In the genomic region with DNA sequence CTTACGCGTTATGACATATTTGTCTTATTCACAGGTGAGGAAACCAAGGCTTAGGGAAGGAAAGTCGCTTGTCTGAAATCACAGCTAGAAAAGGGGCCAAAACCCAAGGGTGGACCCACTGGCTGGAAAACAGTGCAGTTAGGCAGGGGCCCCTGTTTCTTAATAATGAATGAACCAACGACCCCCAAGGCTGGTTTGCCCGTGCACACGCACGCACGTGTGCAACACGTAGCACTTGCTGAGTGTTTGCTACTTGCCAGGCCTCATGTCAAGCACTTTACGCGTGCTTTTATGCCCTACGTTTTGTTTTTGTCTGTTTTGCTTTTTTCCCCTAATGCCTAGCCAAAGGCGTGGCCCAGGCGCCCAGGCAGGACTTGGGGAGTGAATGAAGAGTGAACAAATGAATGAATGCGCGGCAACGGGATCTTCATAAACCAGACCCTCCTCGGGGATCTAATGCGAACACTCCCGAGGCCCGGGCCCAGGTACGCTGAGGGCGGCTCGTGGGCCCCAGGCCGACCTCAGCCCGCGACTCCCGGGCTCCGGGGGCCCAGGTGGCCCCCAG, we compare ENCODE assay signal across 8 cellular contexts. TPM values are rescaled to one million over a fixed set of nuclear protein-coding genes. Genes with fewer than 3 reads are reported as not detected.
A peak's percentile ranks its signal among the peaks of the same experiment; 100 is the strongest.
DNase-seq lines count a peak whose midpoint lies in the region; ATAC-seq and TF ChIP-seq lines count a peak whose summit lies in the region.

No MANE protein-coding gene starts in this region.

- H3K9me3 ChIP-seq in Caco-2, result no peaks in the 10 kb centered on the region
- no peaks in the 10 kb centered on the region for H3K9me3 ChIP-seq in iPS-18a (ENCODE audit: control insufficient read depth, low read depth, low read length)

- H3K27me3 ChIP-seq in Caco-2 (replicated peaks; ENCODE audit: control insufficient read depth, insufficient read depth, low read length) (no peaks in the 10 kb centered on the region), iPS-18a (ENCODE audit: control insufficient read depth, insufficient read depth, low read length) (no peaks in the 10 kb centered on the region)

- TSS peak; percentile 83 for BruUV-seq in Caco-2 (replicated peaks; lab: Mats Ljungman, UMichigan)

- H3K36me3 ChIP-seq in Caco-2 (ENCODE audit: control insufficient read depth, insufficient read depth, low read length) (no peaks in the 10 kb centered on the region), iPS-18a (ENCODE audit: control insufficient read depth, low read depth, low read length) (no peaks in the 10 kb centered on the region)

- DNase-seq in Caco-2 (peak in 1 of 2 experiments; percentile 50), DMS153 (lab: John Stamatoyannopoulos, UW) (no peak)
- DNase-seq in stimulated activated CD4-positive, alpha-beta T cell treated with anti-CD3 and anti-CD28 coated beads, Interleukin-4, amount 100 ng/mL, for 24 hours, result peak; percentile 15

- TF ChIP-seq CTCF in Caco-2 (IDR thresholded peaks at IDR 0.05; ENCODE audit: insufficient read depth in 1 of 2, low read depth in 1 of 2, low read length in 1 of 2, severe bottlenecking in 1 of 2, unreplicated experiment in 1 of 2), result no peak

- CTCF ChIA-PET in Caco-2 (lab: Charles Lee), result interaction anchor here (0.6 to 1.2 kb wide), 2 partner anchors 39 to 78 kb away, joined by 3 to 4 read pairs; no protein-coding TSS in a partner anchor

- H3K9ac ChIP-seq in iPS-18a (ENCODE audit: low read length), result peak overlapping the region; percentile 65

- POLR2A ChIA-PET in Caco-2 (lab: Charles Lee), result no interaction called here

- peak overlapping the region; percentile 55 for H3K27ac ChIP-seq in iPS-18a (ENCODE audit: low read length)

- no peaks in the 10 kb centered on the region for H3K9me3 Mint-ChIP-seq in Caco-2 (ENCODE audit: unreplicated experiment)
- no peaks in the 10 kb centered on the region for H3K9me3 Mint-ChIP-seq in activated T-helper 17 cell treated with anti-CD3 and anti-CD28 coated beads, Interleukin-2, amount 50 U/mL, for 72 hours

- H3K4me3 ChIP-seq in Caco-2 (ENCODE audit: low read depth, low read length) (peak overlapping the region; percentile 83), iPS-18a (ENCODE audit: low read length) (peak overlapping the region; percentile 62)

- H3K27me3 Mint-ChIP-seq in Caco-2 (ENCODE audit: insufficient read depth, unreplicated experiment), result no peaks in the 10 kb centered on the region
- H3K27me3 Mint-ChIP-seq in activated T-helper 17 cell treated with anti-CD3 and anti-CD28 coated beads, Interleukin-2, amount 50 U/mL, for 72 hours, result no peaks in the 10 kb centered on the region

- H3K36me3 Mint-ChIP-seq in Caco-2 (ENCODE audit: insufficient read depth, unreplicated experiment), result peaks cover 15% of the 10 kb centered on the region
- peaks cover 22% of the 10 kb centered on the region for H3K36me3 Mint-ChIP-seq in activated T-helper 17 cell treated with anti-CD3 and anti-CD28 coated beads, Interleukin-2, amount 50 U/mL, for 72 hours (ENCODE audit: low read depth)

- H3K4me1 Mint-ChIP-seq in Caco-2 (ENCODE audit: low read depth, unreplicated experiment), result peaks cover 17% of the 10 kb centered on the region
- H3K4me1 Mint-ChIP-seq in activated T-helper 17 cell treated with anti-CD3 and anti-CD28 coated beads, Interleukin-2, amount 50 U/mL, for 72 hours, result peaks cover 12% of the 10 kb centered on the region

- H3K4me1 ChIP-seq in Caco-2 (peaks cover 19% of the 10 kb centered on the region), iPS-18a (ENCODE audit: control insufficient read depth, low read depth, low read length) (peaks cover 10% of the 10 kb centered on the region)

- peak overlapping the region; percentile 91 for H3K27ac Mint-ChIP-seq in Caco-2 (ENCODE audit: unreplicated experiment)
- peak overlapping the region; percentile 66 for H3K27ac Mint-ChIP-seq in activated T-helper 17 cell treated with anti-CD3 and anti-CD28 coated beads, Interleukin-2, amount 50 U/mL, for 72 hours

- ATAC-seq in HG03103 (IDR thresholded peaks at IDR 0.05; ENCODE audit: low read depth, unreplicated experiment), result peak; percentile 7
- peak; percentile 13 for ATAC-seq in activated T-helper 17 cell treated with anti-CD3 and anti-CD28 coated beads, Interleukin-2, amount 50 U/mL, for 72 hours (replicated peaks)
- no peak for ATAC-seq in activated CD4-positive, CD25-positive, alpha-beta regulatory T cell treated with anti-CD3 and anti-CD28 coated beads, Interleukin-2, amount 50 U/mL, for 24 hours
- no peak for ATAC-seq in HG03571 (IDR thresholded peaks at IDR 0.05; ENCODE audit: unreplicated experiment)

- H3K4me3 Mint-ChIP-seq in Caco-2 (ENCODE audit: unreplicated experiment), result peak overlapping the region; percentile 94
- H3K4me3 Mint-ChIP-seq in activated T-helper 17 cell treated with anti-CD3 and anti-CD28 coated beads, Interleukin-2, amount 50 U/mL, for 72 hours, result peak overlapping the region; percentile 94

- intact Hi-C loops in Caco-2 (cut with micrococcal nuclease; ENCODE audit: unreplicated experiment), result no loop called here

RNA-seq across cellular contexts. Expression of gene USP10, which starts 0.6 kb away (rescaled TPM):
- 144 and 147 TPM in 2 replicates for total RNA-seq in Caco-2 (2022)
- 100 to 1,000 TPM in 1 of 2 donors, 10 to 100 TPM in 1; 93.4 to 127 TPM for total RNA-seq in activated T-helper 17 cell treated with anti-CD3 and anti-CD28 coated beads, Interleukin-2, amount 50 U/mL, for 72 hours

RNA-seq across cellular contexts. Expression of gene KLHL36, which starts 50.9 kb away (rescaled TPM):
- 67.6 and 70.2 TPM in 2 replicates for total RNA-seq in Caco-2 (2022)
- total RNA-seq in activated T-helper 17 cell treated with anti-CD3 and anti-CD28 coated beads, Interleukin-2, amount 50 U/mL, for 72 hours, result 10 to 100 TPM; 52.3 to 65.5 TPM

Comparison
In these comparisons a context has a peak if more than half of its experiments do, and no peak if none do; other contexts are left out.
1. ATAC-seq: peak in HG03103 (single experiment) and activated T-helper 17 cell treated with anti-CD3 and anti-CD28 coated beads, Interleukin-2, amount 50 U/mL, for 72 hours (single experiment); none in activated CD4-positive, CD25-positive, alpha-beta regulatory T cell treated with anti-CD3 and anti-CD28 coated beads, Interleukin-2, amount 50 U/mL, for 24 hours (0 of 2) and HG03571 (single experiment).